12 cellular contexts compared by ENCODE assay signal in the genomic region with DNA sequence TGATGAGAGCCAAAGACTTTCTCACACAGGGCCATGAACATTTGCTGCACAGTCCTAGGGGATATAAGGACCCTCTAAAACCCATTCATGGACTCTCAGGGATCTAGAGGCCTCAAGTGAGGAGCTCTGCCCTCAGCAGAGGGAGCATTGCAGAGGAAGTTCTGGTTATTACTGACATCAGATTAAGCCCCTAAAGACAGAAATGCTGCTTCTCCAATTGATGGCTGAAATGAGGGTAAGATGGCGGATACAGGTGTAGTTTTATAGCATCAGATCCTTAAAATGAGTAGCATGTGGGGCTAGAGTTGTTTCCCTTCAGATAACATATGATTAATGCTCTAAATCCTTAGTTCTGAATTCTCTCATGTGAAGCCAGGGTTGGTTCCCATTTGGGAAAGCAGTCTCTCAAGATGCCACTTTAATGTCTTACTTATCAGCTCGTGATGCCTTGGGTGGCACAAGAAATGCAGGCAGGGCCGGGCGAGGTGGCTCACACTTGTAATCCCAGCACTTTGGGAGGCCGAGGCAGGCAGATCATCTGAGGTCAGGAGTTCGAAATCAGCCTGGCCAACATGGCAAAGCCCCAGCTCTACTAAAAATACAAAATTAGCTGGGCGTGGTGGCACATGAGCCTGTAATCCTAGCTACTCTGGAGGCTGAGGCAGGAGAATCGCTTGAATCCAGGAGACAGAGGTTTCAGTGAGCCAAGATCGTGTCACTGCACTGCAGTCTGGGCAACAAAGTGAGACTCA. TPM values are rescaled to one million over a fixed set of nuclear protein-coding genes. Genes with fewer than 3 reads are reported as not detected.
A peak's percentile ranks its signal among the peaks of the same experiment; 100 is the strongest.
DNase-seq lines count a peak whose midpoint lies in the region; FAIRE-seq and TF ChIP-seq lines count a peak whose summit lies in the region.
"Had no signal": no experiment of that assay in that cellular context is flagged by ENCODE, and none has a peak within 500 bp of the region (broad histone marks: within the 10 kb centered on the region; RNA-seq: fewer than 3 reads in every experiment).

No MANE protein-coding gene starts in this region.

- H3K27me3 ChIP-seq in astrocyte (ENCODE audit: insufficient read depth, low read length) = no peaks in the 10 kb centered on the region
- no peaks in the 10 kb centered on the region for H3K27me3 ChIP-seq in mesendoderm (ENCODE audit: insufficient read depth, low read length, poor library complexity)

- H3K79me2 ChIP-seq in astrocyte (ENCODE audit: insufficient read depth, low read length) (no peaks in the 10 kb centered on the region), mesendoderm (ENCODE audit: control insufficient read depth, insufficient read depth, low read length) (no peaks in the 10 kb centered on the region)

- H3K4me3 ChIP-seq in GM12865 (ENCODE audit: low read depth, low read length) (peak overlapping the region; percentile 87), astrocyte (ENCODE audit: insufficient read depth, low read depth, low read length) (no peak overlapping the region), mesendoderm (ENCODE audit: low read length) (no peak overlapping the region)

- no peak overlapping the region for H3K27ac Mint-ChIP-seq in astrocyte (ENCODE audit: unreplicated experiment)

- no peak overlapping the region for H2BK5ac ChIP-seq in mesendoderm (ENCODE audit: low read length)

- H4K5ac ChIP-seq in mesendoderm (ENCODE audit: low read length) = no peak overlapping the region

- H3K23ac ChIP-seq in mesendoderm (ENCODE audit: low read length) = no peak overlapping the region

- peaks cover 15% of the 10 kb centered on the region for H3K4me1 Mint-ChIP-seq in astrocyte (ENCODE audit: low read depth, unreplicated experiment)

- DNase-seq in GM12865 (ENCODE audit: low read depth) (no peak), OCI-M1 (lab: John Stamatoyannopoulos, UW) (peak; percentile 40), astrocyte (ENCODE audit: low read depth) (no peak), AG20443 (ENCODE audit: low spot score) (no peak), mesendoderm (no peak), SHP77 treated with DMSO at 0.1 percent for 48 hours (lab: John Stamatoyannopoulos, UW) (no peak), NK-92 (lab: John Stamatoyannopoulos, UW; ENCODE audit: unreplicated experiment) (no peak)
- DNase-seq in stimulated activated CD8-positive, alpha-beta memory T cell treated with anti-CD3 and anti-CD28 coated beads, Interleukin-4, amount 100 ng/mL, for 48 hours = peak; percentile 51
- DNase-seq: HCEC 1CT, left cardiac atrium, NCI-H2029 had no signal

- TF ChIP-seq CTCF in GM12865 (IDR thresholded peaks at IDR 0.05; ENCODE audit: insufficient read depth, low read depth, low read length, missing control alignments) = no peak
- TF ChIP-seq CTCF in astrocyte (IDR thresholded peaks at IDR 0.05; ENCODE audit: insufficient read depth, low read depth, low read length) = no peak

- no peak overlapping the region for H3K56ac ChIP-seq in mesendoderm (ENCODE audit: low read length)

- H3K9ac ChIP-seq in astrocyte (ENCODE audit: low read length) (no peak overlapping the region), mesendoderm (ENCODE audit: low read length) (no peak overlapping the region)

- H2BK120ac ChIP-seq in mesendoderm (ENCODE audit: low read depth, low read length) = no peak overlapping the region

- peaks cover 2% of the 10 kb centered on the region for H3K27me3 Mint-ChIP-seq in astrocyte (ENCODE audit: low read depth, unreplicated experiment)

- no peak overlapping the region for H3K4ac ChIP-seq in mesendoderm (ENCODE audit: low read depth, low read length)

- no peak overlapping the region for H4K8ac ChIP-seq in mesendoderm (ENCODE audit: low read depth, low read length)

- no peaks in the 10 kb centered on the region for H3K79me1 ChIP-seq in mesendoderm (ENCODE audit: low read length)

- H3K27ac ChIP-seq in astrocyte (ENCODE audit: low read depth, low read length) = no peak overlapping the region
- no peak overlapping the region for H3K27ac ChIP-seq in mesendoderm (ENCODE audit: low read depth, low read length)
- H3K27ac ChIP-seq: VCaP had no signal

- no CpG with 5 or more reads among the region's 9 CpGs for WGBS in mesendoderm (ENCODE audit: extremely low coverage, insufficient coverage, low lambda C conversion rate)

- no peaks in the 10 kb centered on the region for H3K4me1 ChIP-seq in astrocyte (ENCODE audit: insufficient read depth, low read length)
- no peaks in the 10 kb centered on the region for H3K4me1 ChIP-seq in mesendoderm (ENCODE audit: control insufficient read depth, low read depth, low read length)

- H3K18ac ChIP-seq in mesendoderm (ENCODE audit: low read length) = no peak overlapping the region

- no peak overlapping the region for H2BK15ac ChIP-seq in mesendoderm (replicated peaks; ENCODE audit: low read depth)

- H2AK5ac ChIP-seq in mesendoderm (ENCODE audit: low read length) = no peak overlapping the region

- no peak overlapping the region for H3K4me3 Mint-ChIP-seq in astrocyte (ENCODE audit: unreplicated experiment)

- H3K9me3 ChIP-seq in astrocyte (ENCODE audit: insufficient read depth, low read depth, low read length) = no peaks in the 10 kb centered on the region

- no peak for FAIRE-seq in astrocyte (lab: Jason Lieb, UNC)

- peak overlapping the region; percentile 4 for H2AFZ ChIP-seq in astrocyte (ENCODE audit: low read depth, low read length)

- no peaks in the 10 kb centered on the region for H3K9me3 Mint-ChIP-seq in astrocyte (ENCODE audit: unreplicated experiment)

- no peak overlapping the region for H3K4me2 ChIP-seq in astrocyte (ENCODE audit: low read length)
- H3K4me2 ChIP-seq in mesendoderm (ENCODE audit: low read length) = no peak overlapping the region

- H3K36me3 Mint-ChIP-seq in astrocyte (ENCODE audit: low read depth, unreplicated experiment) = no peaks in the 10 kb centered on the region

- H3K36me3 ChIP-seq in astrocyte (ENCODE audit: insufficient read depth, low read length) = no peaks in the 10 kb centered on the region
- no peaks in the 10 kb centered on the region for H3K36me3 ChIP-seq in mesendoderm (ENCODE audit: control insufficient read depth, insufficient read depth, low read length)

- no peaks in the 10 kb centered on the region for H4K20me1 ChIP-seq in astrocyte (ENCODE audit: insufficient read depth, low read length)

RNA-seq across cellular contexts. Expression of gene RHOH, which starts 7.9 kb away (rescaled TPM):
- not detected in 2 replicates for total RNA-seq in astrocyte
- polyA plus RNA-seq in mesendoderm (2013, experiment 1 of 2) = 1.1 TPM
- polyA plus RNA-seq in mesendoderm (2013, experiment 2 of 2) = 0.90 TPM

Comparison
In these comparisons a context has a peak if more than half of its experiments do, and no peak if none do; other contexts are left out.
1. DNase-seq: peak in OCI-M1 (single experiment) and stimulated activated CD8-positive, alpha-beta memory T cell treated with anti-CD3 and anti-CD28 coated beads, Interleukin-4, amount 100 ng/mL, for 48 hours (single experiment); none in GM12865 (single experiment), astrocyte (single experiment), AG20443 (single experiment), mesendoderm (single experiment), SHP77 treated with DMSO at 0.1 percent for 48 hours (single experiment) and NK-92 (single experiment).